15 cellular contexts compared by ENCODE assay signal in the genomic region with DNA sequence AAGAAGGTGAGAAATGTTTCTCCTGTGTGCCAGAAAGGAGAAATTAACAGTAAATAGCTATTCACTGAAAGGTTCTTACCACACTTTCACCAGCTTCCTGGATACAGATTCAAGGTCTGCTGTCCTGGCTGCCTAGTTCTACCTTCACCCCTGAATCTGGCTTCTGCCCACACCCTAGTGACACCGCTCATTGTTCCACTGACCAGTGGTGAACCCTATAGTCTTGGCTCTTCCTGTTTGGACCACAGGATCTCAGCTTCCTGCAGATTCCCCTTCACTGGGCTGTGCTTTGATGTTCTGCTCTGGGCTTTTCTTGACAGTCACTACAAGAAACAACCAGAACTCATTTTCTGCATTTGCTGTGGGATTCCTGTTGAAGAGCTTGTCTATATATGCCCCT.
"Had no signal": no experiment of that assay in that cellular context is flagged by ENCODE, and none has a peak within 500 bp of the region (broad histone marks: within the 10 kb centered on the region; RNA-seq: fewer than 3 reads in every experiment).

No MANE protein-coding gene starts in this region.

- H3K4me3 ChIP-seq: colonic mucosa, pancreas, transverse colon had no signal

- DNase-seq: activated CD4-positive, alpha-beta T cell treated with anti-CD3 and anti-CD28 coated beads for 1 hour; activated CD4-positive, alpha-beta T cell treated with anti-CD3 and anti-CD28 coated beads, Interleukin-2, amount 50 U/mL, for 48 hours; activated naive CD4-positive, alpha-beta T cell; activated naive CD8-positive, alpha-beta T cell treated with anti-CD3 and anti-CD28 coated beads, Interleukin-2, amount 50 U/mL, for 24 hours; activated T-cell treated with anti-CD3 and anti-CD28 coated beads, Interleukin-2, amount 50 U/mL, for 72 hours; colonic mucosa; effector memory CD4-positive, alpha-beta T cell; immature natural killer cell; left colon; stimulated activated CD4-positive, alpha-beta T cell treated with anti-CD3 and anti-CD28 coated beads, Interleukin-2, amount 100 ng/mL, for 24 hours; stimulated activated naive CD4-positive, alpha-beta T cell; substantia nigra; T-helper 9 cell; transverse colon had no signal

- H3K9me3 ChIP-seq: colonic mucosa, pancreas, transverse colon had no signal

- H3K27ac ChIP-seq: colonic mucosa, pancreas, transverse colon had no signal

- H3K27me3 ChIP-seq: colonic mucosa, pancreas had no signal

- ATAC-seq: activated naive CD8-positive, alpha-beta T cell treated with anti-CD3 and anti-CD28 coated beads, Interleukin-2, amount 50 U/mL, for 24 hours; activated T-cell treated with anti-CD3 and anti-CD28 coated beads, Interleukin-2, amount 50 U/mL, for 72 hours; left colon; pancreas had no signal

- H3K36me3 ChIP-seq: colonic mucosa, pancreas, transverse colon had no signal

- H3K4me1 ChIP-seq: colonic mucosa, pancreas, transverse colon had no signal
